Comparison of ENCODE assay signal across 15 cellular contexts in genomic region chr22:32665676-32666075, GRCh38.
A peak's percentile ranks its signal among the peaks of the same experiment; 100 is the strongest.
DNase-seq lines count a peak whose midpoint lies in the region; FAIRE-seq and TF ChIP-seq lines count a peak whose summit lies in the region.
"Had no signal": no experiment of that assay in that cellular context is flagged by ENCODE, and none has a peak within 500 bp of the region (broad histone marks: within the 10 kb centered on the region; RNA-seq: fewer than 3 reads in every experiment).

No MANE protein-coding gene starts in this region.

- H3K4me1 Mint-ChIP-seq in astrocyte (ENCODE audit: low read depth, unreplicated experiment) (peaks cover 15% of the 10 kb centered on the region), progenitor cell of endocrine pancreas (ENCODE audit: low read depth) (no peaks in the 10 kb centered on the region)

- FAIRE-seq in HTR-8/SVneo (lab: Jason Lieb, UNC) (no peak), astrocyte (lab: Jason Lieb, UNC) (peak; percentile 49)
- FAIRE-seq: D721Med had no signal

- no peaks in the 10 kb centered on the region for H3K36me3 Mint-ChIP-seq in astrocyte (ENCODE audit: low read depth, unreplicated experiment)
- no peaks in the 10 kb centered on the region for H3K36me3 Mint-ChIP-seq in progenitor cell of endocrine pancreas (ENCODE audit: insufficient read depth)
- H3K36me3 Mint-ChIP-seq: CD8-positive, alpha-beta T cell had no signal

- H3K9me3 Mint-ChIP-seq in astrocyte (ENCODE audit: unreplicated experiment) (no peaks in the 10 kb centered on the region), progenitor cell of endocrine pancreas (ENCODE audit: low read depth) (no peaks in the 10 kb centered on the region)
- H3K9me3 Mint-ChIP-seq: CD8-positive, alpha-beta T cell had no signal

- H3K9ac ChIP-seq in astrocyte (ENCODE audit: low read length) (no peak overlapping the region), trophoblast cell (ENCODE audit: low read length) (no peak overlapping the region)

- in situ Hi-C loops in KBM-7 (cut with MboI; ENCODE audit: low pct_unique_long_range_greater_than_20kb, low sequenced_read_pairs) = no loop called here

- no peak overlapping the region for H2AK5ac ChIP-seq in trophoblast cell (ENCODE audit: low read length)

- no peak overlapping the region for H3K4me3 ChIP-seq in astrocyte (ENCODE audit: insufficient read depth, low read depth, low read length)
- H3K4me3 ChIP-seq in trophoblast cell (ENCODE audit: low read depth, low read length) = no peak overlapping the region
- H3K4me3 ChIP-seq: SJCRH30 had no signal

- H3K9me3 ChIP-seq in astrocyte (ENCODE audit: insufficient read depth, low read depth, low read length) = no peaks in the 10 kb centered on the region
- H3K9me3 ChIP-seq in trophoblast cell (ENCODE audit: insufficient read depth, low read depth, low read length) = no peaks in the 10 kb centered on the region
- H3K9me3 ChIP-seq: SJCRH30 had no signal

- no peak overlapping the region for H3K23ac ChIP-seq in trophoblast cell (ENCODE audit: low read length)

- no peak overlapping the region for H4K91ac ChIP-seq in trophoblast cell (ENCODE audit: low read depth, low read length)

- DNase-seq in HTR-8/SVneo (ENCODE audit: insufficient read length, low spot score) (peak; percentile 8), astrocyte (ENCODE audit: low read depth) (peak; percentile 18), fibroblast of peridontal ligament (ENCODE audit: extremely low read depth) (peak; percentile 23), trophoblast cell (peak in 1 of 2 donors; percentile 17), progenitor cell of endocrine pancreas (ENCODE audit: low spot score, unreplicated experiment) (no peak), KBM-7 (no peak), activated T-cell treated with anti-CD3 and anti-CD28 coated beads for 4 hours (no peak)
- DNase-seq: CD8-positive, alpha-beta T cell; DND-41; NCI-H1105 treated with DMSO at 0.1 percent for 48 hours; NCI-H187; NCI-H510A treated with DMSO at 0.1 percent for 48 hours; SJCRH30 had no signal

- WGBS in trophoblast cell (ENCODE audit: extremely low coverage, insufficient coverage, insufficient read length) = no CpG with 5 or more reads among the region's 4 CpGs

- H3K4me1 ChIP-seq in astrocyte (ENCODE audit: insufficient read depth, low read length) (peaks cover 14% of the 10 kb centered on the region), trophoblast cell (ENCODE audit: control insufficient read depth in 1 of 2, insufficient read depth in 2 of 2, low read length in 2 of 2) (peaks cover 6 to 11% of the 10 kb centered on the region in 2 experiments)
- H3K4me1 ChIP-seq: SJCRH30 had no signal

- no peaks in the 10 kb centered on the region for H4K20me1 ChIP-seq in astrocyte (ENCODE audit: insufficient read depth, low read length)

- H3K27ac Mint-ChIP-seq in astrocyte (ENCODE audit: unreplicated experiment) (no peak overlapping the region), progenitor cell of endocrine pancreas (no peak overlapping the region)
- H3K27ac Mint-ChIP-seq: CD8-positive, alpha-beta T cell had no signal

- H4K8ac ChIP-seq in trophoblast cell (ENCODE audit: low read depth, low read length) = no peak overlapping the region

- H3K27me3 ChIP-seq in astrocyte (ENCODE audit: insufficient read depth, low read length) = peaks cover 11% of the 10 kb centered on the region
- no peaks in the 10 kb centered on the region for H3K27me3 ChIP-seq in trophoblast cell (ENCODE audit: insufficient read depth, low read length)
- H3K27me3 ChIP-seq: SJCRH30 had no signal

- H3K27ac ChIP-seq in astrocyte (ENCODE audit: low read depth, low read length) = no peak overlapping the region
- H3K27ac ChIP-seq in trophoblast cell (ENCODE audit: low read depth, low read length) = no peak overlapping the region
- H3K27ac ChIP-seq: HL-60, SJCRH30 had no signal

- H3K36me3 ChIP-seq in astrocyte (ENCODE audit: insufficient read depth, low read length) (no peaks in the 10 kb centered on the region), trophoblast cell (ENCODE audit: control insufficient read depth in 1 of 2, insufficient read depth in 2 of 2, low read length in 2 of 2) (no peaks in the 10 kb centered on the region)
- H3K36me3 ChIP-seq: SJCRH30 had no signal

- no peak overlapping the region for H3K4me2 ChIP-seq in astrocyte (ENCODE audit: low read length)
- H3K4me2 ChIP-seq in trophoblast cell (ENCODE audit: low read length) = no peak overlapping the region

- H3K27me3 Mint-ChIP-seq in astrocyte (ENCODE audit: low read depth, unreplicated experiment) = no peaks in the 10 kb centered on the region
- H3K27me3 Mint-ChIP-seq in progenitor cell of endocrine pancreas = no peaks in the 10 kb centered on the region

- no peak overlapping the region for H3K4ac ChIP-seq in trophoblast cell (ENCODE audit: low read depth, low read length)

- H2AFZ ChIP-seq in astrocyte (ENCODE audit: low read depth, low read length) (no peak overlapping the region), trophoblast cell (ENCODE audit: insufficient read depth, low read length, poor library complexity) (no peak overlapping the region)

- TF ChIP-seq CTCF in astrocyte (IDR thresholded peaks at IDR 0.05; ENCODE audit: insufficient read depth, low read depth, low read length) = no peak
- TF ChIP-seq CTCF in progenitor cell of endocrine pancreas (IDR thresholded peaks at IDR 0.05; ENCODE audit: unreplicated experiment) = no peak

- H3K79me2 ChIP-seq in astrocyte (ENCODE audit: insufficient read depth, low read length) (no peaks in the 10 kb centered on the region), trophoblast cell (ENCODE audit: control insufficient read depth, insufficient read depth, low read length, poor library complexity) (no peaks in the 10 kb centered on the region)

- no peak overlapping the region for H2BK5ac ChIP-seq in trophoblast cell (ENCODE audit: low read depth, low read length, poor library complexity)

- peaks cover 12% of the 10 kb centered on the region for H3K79me1 ChIP-seq in trophoblast cell (ENCODE audit: low read length)

- H3K14ac ChIP-seq in trophoblast cell (ENCODE audit: low read length) = no peak overlapping the region

- H4K12ac ChIP-seq in trophoblast cell (ENCODE audit: low read depth, low read length) = no peak overlapping the region

- no peak overlapping the region for H3K4me3 Mint-ChIP-seq in astrocyte (ENCODE audit: unreplicated experiment)
- H3K4me3 Mint-ChIP-seq in progenitor cell of endocrine pancreas (ENCODE audit: low read depth) = no peak overlapping the region
- H3K4me3 Mint-ChIP-seq: CD8-positive, alpha-beta T cell had no signal

- no peak overlapping the region for H2BK120ac ChIP-seq in trophoblast cell (ENCODE audit: insufficient read depth, low read length, poor library complexity)

- H3K18ac ChIP-seq in trophoblast cell (ENCODE audit: low read length) = no peak overlapping the region

- H2BK12ac ChIP-seq in trophoblast cell (ENCODE audit: low read length) = peak overlapping the region; percentile 50

Comparison
In these comparisons a context has a peak if more than half of its experiments do, and no peak if none do; other contexts are left out.
1. DNase-seq: peak in HTR-8/SVneo (single experiment), astrocyte (single experiment) and fibroblast of peridontal ligament (single experiment); none in progenitor cell of endocrine pancreas (single experiment), KBM-7 (single experiment) and activated T-cell treated with anti-CD3 and anti-CD28 coated beads for 4 hours (single experiment).